In the genomic region with DNA sequence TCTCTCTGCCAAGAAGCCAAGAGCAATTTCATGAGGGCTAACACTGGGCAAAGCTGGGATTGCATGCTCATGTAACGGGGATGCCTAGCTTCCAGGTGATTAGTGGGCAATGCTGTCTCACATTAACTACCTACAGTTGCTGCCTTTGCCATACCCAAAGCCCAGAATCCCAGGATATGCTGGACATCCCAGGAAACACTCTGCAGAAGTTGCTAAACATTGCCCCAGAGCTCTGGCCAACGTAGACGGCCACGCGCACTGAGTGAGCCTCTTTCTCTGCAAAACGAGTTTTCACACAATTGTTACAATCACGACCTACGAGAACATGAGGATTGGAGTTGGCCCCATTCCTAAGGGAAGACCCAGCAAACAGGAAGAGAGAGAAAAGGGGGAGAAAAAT, we compare ENCODE assay signal across 15 cellular contexts.
DNase-seq lines count a peak whose midpoint lies in the region; TF ChIP-seq lines count a peak whose summit lies in the region.
"Had no signal": no experiment of that assay in that cellular context is flagged by ENCODE, and none has a peak within 500 bp of the region (broad histone marks: within the 10 kb centered on the region; RNA-seq: fewer than 3 reads in every experiment).

No MANE protein-coding gene starts in this region.

- CTCF ChIA-PET in activated naive CD4-positive, alpha-beta T cell treated with anti-CD3 and anti-CD28 coated beads, Interleukin-2, amount 10 ng/mL, durations not matched to agents 7 days and 5 days (lab: Charles Lee) = no interaction called here

- H3K27ac ChIP-seq in endodermal cell (ENCODE audit: low read depth, low read length) (no peak overlapping the region), parathyroid adenoma (peak overlapping the region; percentile 89)
- H3K27ac ChIP-seq: C4-2B had no signal

- H3K4me1 ChIP-seq in endodermal cell (ENCODE audit: control insufficient read depth, insufficient read depth, low read length) (peaks cover 8% of the 10 kb centered on the region), parathyroid adenoma (peaks cover 17% of the 10 kb centered on the region)
- H3K4me1 ChIP-seq: Caco-2 had no signal

- no peak overlapping the region for H3K27ac Mint-ChIP-seq in endodermal cell
- no peak overlapping the region for H3K27ac Mint-ChIP-seq in activated naive CD4-positive, alpha-beta T cell treated with anti-CD3 and anti-CD28 coated beads, Interleukin-2, amount 10 ng/mL, durations not matched to agents 7 days and 5 days
- H3K27ac Mint-ChIP-seq: CD4-positive, alpha-beta T cell had no signal

- WGBS in endodermal cell (ENCODE audit: insufficient coverage in 1 of 2, insufficient read length in 1 of 2), 2 experiments = 94 to 95% methylated on average over 8 of the region's 8 CpGs

- H3K9me3 ChIP-seq in endodermal cell (ENCODE audit: control insufficient read depth, low read length) = no peaks in the 10 kb centered on the region
- H3K9me3 ChIP-seq in parathyroid adenoma (ENCODE audit: control insufficient read depth, low read length) = no peaks in the 10 kb centered on the region
- H3K9me3 ChIP-seq: Caco-2 had no signal

- H2AFZ ChIP-seq in parathyroid adenoma = peak overlapping the region; percentile 82

- H3K27me3 ChIP-seq in endodermal cell (ENCODE audit: control insufficient read depth, insufficient read depth, low read length, poor library complexity, severe bottlenecking) (no peaks in the 10 kb centered on the region), parathyroid adenoma (ENCODE audit: control insufficient read depth, insufficient read depth, low read length) (no peaks in the 10 kb centered on the region)

- H3K36me3 ChIP-seq in endodermal cell (ENCODE audit: control insufficient read depth, insufficient read depth, low read length) (no peaks in the 10 kb centered on the region), parathyroid adenoma (ENCODE audit: control insufficient read depth, insufficient read depth, low read length) (no peaks in the 10 kb centered on the region)

- H3K79me2 ChIP-seq in parathyroid adenoma = no peaks in the 10 kb centered on the region

- peak; percentile 74 for DNase-seq in NCI-H82 treated with DMSO at 0.1 percent for 48 hours (lab: John Stamatoyannopoulos, UW; ENCODE audit: unreplicated experiment)
- DNase-seq in endodermal cell = peak; percentile 48
- DNase-seq in islet precursor cell = peak; percentile 51
- DNase-seq in RPMI8226 = no peak
- no peak for DNase-seq in activated naive CD4-positive, alpha-beta T cell treated with anti-CD3 and anti-CD28 coated beads, Interleukin-2, amount 10 ng/mL, durations not matched to agents 7 days and 5 days
- no peak for DNase-seq in amygdala (lab: John Stamatoyannopoulos, UW)
- DNase-seq: ACHN; Caco-2; CD4-positive, alpha-beta T cell; DMS79 treated with DMSO at 0.1 percent for 48 hours; GF-D8; H9; IMR-90 had no signal

- no peak for TF ChIP-seq CTCF in endodermal cell (conservative IDR thresholded peaks at IDR 0.05)
- TF ChIP-seq CTCF in parathyroid adenoma (IDR thresholded peaks at IDR 0.05) = no peak

- no peaks in the 10 kb centered on the region for H3K36me3 Mint-ChIP-seq in endodermal cell (ENCODE audit: low read depth)
- H3K36me3 Mint-ChIP-seq in activated naive CD4-positive, alpha-beta T cell treated with anti-CD3 and anti-CD28 coated beads, Interleukin-2, amount 10 ng/mL, durations not matched to agents 7 days and 5 days = no peaks in the 10 kb centered on the region

- H3K27me3 Mint-ChIP-seq in endodermal cell (ENCODE audit: insufficient read depth) = peaks cover 20% of the 10 kb centered on the region
- H3K27me3 Mint-ChIP-seq in activated naive CD4-positive, alpha-beta T cell treated with anti-CD3 and anti-CD28 coated beads, Interleukin-2, amount 10 ng/mL, durations not matched to agents 7 days and 5 days = no peaks in the 10 kb centered on the region
- H3K27me3 Mint-ChIP-seq: CD4-positive, alpha-beta T cell had no signal

- H3K4me3 ChIP-seq in endodermal cell (ENCODE audit: low read length) (no peak overlapping the region), parathyroid adenoma (ENCODE audit: low read depth, low read length) (peak overlapping the region; percentile 43)

- no peak overlapping the region for H3K4me3 Mint-ChIP-seq in endodermal cell
- no peak overlapping the region for H3K4me3 Mint-ChIP-seq in activated naive CD4-positive, alpha-beta T cell treated with anti-CD3 and anti-CD28 coated beads, Interleukin-2, amount 10 ng/mL, durations not matched to agents 7 days and 5 days
- H3K4me3 Mint-ChIP-seq: CD4-positive, alpha-beta T cell; H9 had no signal

- H3K9ac ChIP-seq in endodermal cell (ENCODE audit: extremely low read depth, low read length, poor library complexity, severe bottlenecking) = no peak overlapping the region
- H3K9ac ChIP-seq in parathyroid adenoma = no peak overlapping the region

- peak overlapping the region; percentile 53 for H3K4me2 ChIP-seq in parathyroid adenoma (ENCODE audit: low read length)

- peaks cover 40% of the 10 kb centered on the region for H3K4me1 Mint-ChIP-seq in endodermal cell
- H3K4me1 Mint-ChIP-seq in activated naive CD4-positive, alpha-beta T cell treated with anti-CD3 and anti-CD28 coated beads, Interleukin-2, amount 10 ng/mL, durations not matched to agents 7 days and 5 days = no peaks in the 10 kb centered on the region

- H3K9me3 Mint-ChIP-seq in endodermal cell = no peaks in the 10 kb centered on the region
- H3K9me3 Mint-ChIP-seq in activated naive CD4-positive, alpha-beta T cell treated with anti-CD3 and anti-CD28 coated beads, Interleukin-2, amount 10 ng/mL, durations not matched to agents 7 days and 5 days = peaks cover 15% of the 10 kb centered on the region
- H3K9me3 Mint-ChIP-seq: CD4-positive, alpha-beta T cell; H9 had no signal

Comparison
In these comparisons a context has a peak if more than half of its experiments do, and no peak if none do; other contexts are left out.
1. DNase-seq: peak in NCI-H82 treated with DMSO at 0.1 percent for 48 hours (single experiment), endodermal cell (single experiment) and islet precursor cell (single experiment); none in RPMI8226 (single experiment), activated naive CD4-positive, alpha-beta T cell treated with anti-CD3 and anti-CD28 coated beads, Interleukin-2, amount 10 ng/mL, durations not matched to agents 7 days and 5 days (single experiment) and amygdala (0 of 56).